ENCODE assay signal across 1 cellular context in genomic region chr6:127762284-127762683, GRCh38.
TF ChIP-seq lines count a peak whose summit lies in the region.

No MANE protein-coding gene starts in this region.

TF ChIP-seq in GM23338, 12 proteins besides CTCF, POLR2A, EP300 and RAD21 (continued from another document):
- TF ChIP-seq REST (IDR thresholded peaks at IDR 0.05; ENCODE audit: unreplicated experiment): no peak
- no peak for TF ChIP-seq STAT1 (IDR thresholded peaks at IDR 0.05; ENCODE audit: unreplicated experiment)
- TF ChIP-seq EZH2 (IDR thresholded peaks at IDR 0.05; ENCODE audit: low read depth, unreplicated experiment): no peak
- TF ChIP-seq EZH2phosphoT487 (IDR thresholded peaks at IDR 0.05; ENCODE audit: unreplicated experiment): no peak
- TF ChIP-seq POLR2AphosphoS5 (IDR thresholded peaks at IDR 0.05; ENCODE audit: low read depth): no peak
